In genomic region chr17:43900183-43900857, GRCh38 we compare ENCODE assay signal across 8 cellular contexts. TPM values are rescaled to one million over a fixed set of nuclear protein-coding genes. Genes with fewer than 3 reads are reported as not detected.
DNase-seq lines count a peak whose midpoint lies in the region; ATAC-seq, FAIRE-seq and TF ChIP-seq lines count a peak whose summit lies in the region.

No MANE protein-coding gene starts in this region.

- H3K4me3 Mint-ChIP-seq in naive B cell, result peak overlapping the region; percentile 36 to 89 (median 77)

- no peak for TF ChIP-seq CTCF in LNCaP clone FGC (IDR thresholded peaks at IDR 0.05; ENCODE audit: control insufficient read depth, extremely low read depth, insufficient read depth)

- peaks cover 12 to 20% (median 17%) of the 10 kb centered on the region in 3 donors for H3K4me1 Mint-ChIP-seq in naive B cell

- H3K27ac Mint-ChIP-seq in naive B cell, result no peak overlapping the region

- peak overlapping the region; percentile 78 for H3K4me3 ChIP-seq in LNCaP clone FGC (ENCODE audit: low read depth, low read length)

- peak; percentile 74 for DNase-seq in GM18507 (ENCODE audit: extremely low spot score, insufficient read length, low read depth)
- DNase-seq in LNCaP clone FGC (ENCODE audit: low read depth), result peak; percentile 17
- peak; percentile 80 for DNase-seq in RPMI7951 (ENCODE audit: low read depth)
- DNase-seq in activated T-helper 1 cell treated with anti-CD3 and anti-CD28 coated beads, Interleukin-2, amount 50 U/mL, for 16 hours (ENCODE audit: low read depth in 1 of 2, low spot score in 1 of 2), result peak; percentile 55 to 71
- DNase-seq in fibroblast of peridontal ligament (ENCODE audit: extremely low read depth), result peak; percentile 71
- peak; percentile 64 for DNase-seq in naive B cell
- peak; percentile 58 to 69 for DNase-seq in stimulated activated CD8-positive, alpha-beta memory T cell treated with anti-CD3 and anti-CD28 coated beads, Interleukin-7, amount 100 ng/mL, for 4 hours (ENCODE audit: low read depth in 2 of 2)

- peak; percentile 69 for FAIRE-seq in GM18507 (lab: Jason Lieb, UNC)

- ATAC-seq in naive B cell (ENCODE audit: low read depth in 2 of 2), result peak; percentile 97 to 98
- no peak for ATAC-seq in HG03378 (IDR thresholded peaks at IDR 0.05; ENCODE audit: unreplicated experiment)

- H3K9me3 Mint-ChIP-seq in naive B cell, result no peaks in the 10 kb centered on the region

- peaks cover 37 to 94% (median 83%) of the 10 kb centered on the region in 3 donors for H3K27me3 Mint-ChIP-seq in naive B cell

- H3K36me3 Mint-ChIP-seq in naive B cell, result no peaks in the 10 kb centered on the region

RNA-seq across cellular contexts. Expression of gene MPP2, which starts 7.0 kb away (rescaled TPM):
- 0.78 and 0.96 TPM in 2 replicates for total RNA-seq in RPMI7951 (2014; rRNA removed; shearing (Covaris generic))
- polyA plus RNA-seq in naive B cell (ENCODE audit: low read depth in 6 of 6), result under 1 TPM in 1 of 6 donors, not detected in 5; 0.18 TPM

RNA-seq across cellular contexts. Expression of gene PPY, which starts 42.0 kb away (rescaled TPM):
- not detected in 2 replicates for total RNA-seq in RPMI7951 (2014; rRNA removed; shearing (Covaris generic))
- not detected for polyA plus RNA-seq in naive B cell (ENCODE audit: low read depth in 6 of 6)

RNA-seq across cellular contexts. Expression of gene CD300LG, which starts 53.3 kb away (rescaled TPM):
- not detected in 2 replicates for total RNA-seq in RPMI7951 (2014; rRNA removed; shearing (Covaris generic))
- not detected for polyA plus RNA-seq in naive B cell (ENCODE audit: low read depth in 6 of 6)

RNA-seq across cellular contexts. Expression of gene PYY, which starts 53.4 kb away (rescaled TPM):
- not detected in 2 replicates for total RNA-seq in RPMI7951 (2014; rRNA removed; shearing (Covaris generic))
- polyA plus RNA-seq in naive B cell (ENCODE audit: low read depth in 6 of 6), result not detected

Comparison
In these comparisons a context has a peak if more than half of its experiments do, and no peak if none do; other contexts are left out.
1. DNase-seq: peak in every context shown above with its lines; median percentile 80 in RPMI7951; 74 in GM18507; 71 in fibroblast of peridontal ligament; 64 in naive B cell; 64 in stimulated activated CD8-positive, alpha-beta memory T cell treated with anti-CD3 and anti-CD28 coated beads, Interleukin-7, amount 100 ng/mL, for 4 hours; 63 in activated T-helper 1 cell treated with anti-CD3 and anti-CD28 coated beads, Interleukin-2, amount 50 U/mL, for 16 hours; 17 in LNCaP clone FGC.